In the genomic region with DNA sequence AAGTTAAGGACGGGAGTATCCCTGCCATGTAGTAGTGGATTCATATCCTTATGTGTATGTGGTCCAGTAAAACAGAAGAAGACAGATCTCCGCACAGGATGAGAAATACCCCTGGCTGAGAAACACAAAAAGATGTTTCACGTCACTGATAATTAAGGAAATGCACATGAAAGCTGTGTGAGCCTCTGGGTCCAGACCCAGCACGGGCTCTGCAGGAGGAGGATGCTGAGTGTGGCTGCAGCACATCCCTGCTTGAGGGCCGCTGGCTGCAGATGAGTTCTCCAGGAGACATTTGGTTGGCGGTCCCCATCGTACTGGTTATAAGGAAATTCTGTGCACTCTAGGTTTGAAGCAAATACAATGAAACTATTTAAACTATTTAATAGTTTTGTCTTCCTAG, we compare ENCODE assay signal across 1 cellular context.
TF ChIP-seq lines count a peak whose summit lies in the region.

No MANE protein-coding gene starts in this region.

TF ChIP-seq in H1, 55 proteins besides CTCF, POLR2A, EP300 and RAD21:
- TF ChIP-seq CTBP2 (IDR thresholded peaks at IDR 0.05; ENCODE audit: borderline replicate concordance, insufficient read depth, insufficient read length, low read length): no peak
- no peak for TF ChIP-seq BCL11A (IDR thresholded peaks at IDR 0.05; ENCODE audit: low read depth in 2 of 2, low read length in 2 of 2)
- TF ChIP-seq RBBP5 (IDR thresholded peaks at IDR 0.05; ENCODE audit: borderline replicate concordance, low read depth, low read length): no peak
- no peak for TF ChIP-seq HDAC6 (IDR thresholded peaks at IDR 0.05; ENCODE audit: low read depth, low read length)
- TF ChIP-seq RXRA (IDR thresholded peaks at IDR 0.05; ENCODE audit: insufficient read depth, low read depth, low read length): no peak
- no peak for TF ChIP-seq KDM1A (IDR thresholded peaks at IDR 0.05; ENCODE audit: borderline replicate concordance, low read length)
- TF ChIP-seq EZH2 (IDR thresholded peaks at IDR 0.05; ENCODE audit: low read depth, low read length, severe bottlenecking): no peak
